8 cellular contexts compared by ENCODE assay signal in genomic region chr19:18846862-18847515, GRCh38. TPM values are rescaled to one million over a fixed set of nuclear protein-coding genes. Genes with fewer than 3 reads are reported as not detected.
DNase-seq lines count a peak whose midpoint lies in the region; ATAC-seq and TF ChIP-seq lines count a peak whose summit lies in the region.

No MANE protein-coding gene starts in this region.

- peak; percentile 93 for TF ChIP-seq CTCF in chondrocyte (IDR thresholded peaks at IDR 0.05)

- H3K4me1 Mint-ChIP-seq in chondrocyte (ENCODE audit: low read depth), result peaks cover 40% of the 10 kb centered on the region

- no peaks in the 10 kb centered on the region for H3K9me3 Mint-ChIP-seq in chondrocyte (ENCODE audit: low read depth)

- peak; percentile 35 for DNase-seq in NCI-H1436 (lab: John Stamatoyannopoulos, UW)
- DNase-seq in NCI-H1436 treated with DMSO at 0.1 percent for 48 hours (lab: John Stamatoyannopoulos, UW), result no peak
- DNase-seq in NCI-H1694 (lab: John Stamatoyannopoulos, UW), result peak; percentile 66
- DNase-seq in activated CD4-positive, alpha-beta T cell treated with anti-CD3 and anti-CD28 coated beads for 24 hours (ENCODE audit: low read depth in 2 of 2), result peak; percentile 57 to 58
- no peak for DNase-seq in chondrocyte (ENCODE audit: low spot score)
- DNase-seq in left lobe of liver (ENCODE audit: low spot score), result peak; percentile 76
- DNase-seq in stimulated activated CD4-positive, alpha-beta T cell treated with anti-CD3 and anti-CD28 coated beads, Interleukin-4, amount 100 ng/mL, for 24 hours, result peak; percentile 69
- DNase-seq in NCI-H2107 (lab: John Stamatoyannopoulos, UW), result no peak

- H3K36me3 Mint-ChIP-seq in chondrocyte (ENCODE audit: low read depth), result peaks cover 4% of the 10 kb centered on the region

- H3K27me3 Mint-ChIP-seq in chondrocyte (ENCODE audit: low read depth), result no peaks in the 10 kb centered on the region

- H3K4me3 Mint-ChIP-seq in chondrocyte (ENCODE audit: unreplicated experiment), result no peak overlapping the region

- peak; percentile 91 for ATAC-seq in left lobe of liver

- H3K27ac Mint-ChIP-seq in chondrocyte (ENCODE audit: unreplicated experiment), result peak overlapping the region; percentile 24

RNA-seq across cellular contexts. Expression of gene UPF1, which starts 15.2 kb away (rescaled TPM):
- total RNA-seq in chondrocyte (38.6 to 45.3 TPM (median 40.4 TPM) in 3 replicates), left lobe of liver (43.5 TPM)

RNA-seq across cellular contexts. Expression of gene CERS1, which starts 49.0 kb away (rescaled TPM):
- total RNA-seq in chondrocyte, result 4.3 to 10.2 TPM (median 8.4 TPM) in 3 replicates
- 0.08 TPM for total RNA-seq in left lobe of liver

RNA-seq across cellular contexts. Expression of gene COMP, which starts 55.9 kb away (rescaled TPM):
- 10.6 to 17.2 TPM (median 14.5 TPM) in 3 replicates for total RNA-seq in chondrocyte
- not detected for total RNA-seq in left lobe of liver

Comparison
In these comparisons a context has a peak if more than half of its experiments do, and no peak if none do; other contexts are left out.
1. DNase-seq: peak in NCI-H1436 (single experiment), NCI-H1694 (single experiment), activated CD4-positive, alpha-beta T cell treated with anti-CD3 and anti-CD28 coated beads for 24 hours (2 of 2), left lobe of liver (single experiment) and stimulated activated CD4-positive, alpha-beta T cell treated with anti-CD3 and anti-CD28 coated beads, Interleukin-4, amount 100 ng/mL, for 24 hours (single experiment); none in NCI-H1436 treated with DMSO at 0.1 percent for 48 hours (single experiment), chondrocyte (single experiment) and NCI-H2107 (single experiment).
2. RNA of gene COMP, which starts 55.9 kb away (total RNA-seq): 10.6 to 17.2 TPM in chondrocyte; not detected in left lobe of liver (single experiment); every median in the first group is over 10 times any median in the second.